8 cellular contexts compared by ENCODE assay signal in genomic region chr6:80106418-80107235, GRCh38. TPM values are rescaled to one million over a fixed set of nuclear protein-coding genes. Genes with fewer than 3 reads are reported as not detected.
DNase-seq lines count a peak whose midpoint lies in the region; ATAC-seq and TF ChIP-seq lines count a peak whose summit lies in the region.

BCKDHB (plus strand) TSS chr6:80106671; CDS start chr6:80106694, 23 bp downstream.

- peak within 1 kb of the TSS; percentile 94 for H3K4me3 Mint-ChIP-seq in activated CD4-positive, alpha-beta memory T cell treated with anti-CD3 and anti-CD28 coated beads for 36 hours

- no peaks in the 10 kb centered on the region for H3K36me3 Mint-ChIP-seq in activated CD4-positive, alpha-beta memory T cell treated with anti-CD3 and anti-CD28 coated beads for 36 hours

- POLR2A ChIA-PET in activated CD4-positive, alpha-beta memory T cell treated with anti-CD3 and anti-CD28 coated beads for 36 hours (lab: Charles Lee), result interaction anchor here (0.6 to 1.5 kb wide), 5 partner anchors 58 to 157 kb away, joined by 3 to 7 read pairs (median 4); partner anchors contain the start of gene TTK

- TF ChIP-seq RAD21 in liver (IDR thresholded peaks at IDR 0.05), result peak in 1 of 2 donors; percentile 3

- CTCF ChIA-PET in activated CD4-positive, alpha-beta memory T cell treated with anti-CD3 and anti-CD28 coated beads for 36 hours (lab: Charles Lee), result interaction anchor here (0.8 to 3.2 kb wide), 9 partner anchors 11 to 1647 kb away, joined by 3 to 15 read pairs (median 5); partner anchors contain the start of gene TENT5A

- peak within 1 kb of the TSS in 57 of 59 donors; percentile 32 to 91 (median 80) for H3K27ac ChIP-seq in dorsolateral prefrontal cortex
- peak within 1 kb of the TSS; percentile 88 to 90 for H3K27ac ChIP-seq in liver (ENCODE audit: low read depth in 1 of 2, low read length in 2 of 2)

- peak within 1 kb of the TSS; percentile 80 for H3K27ac Mint-ChIP-seq in activated CD4-positive, alpha-beta memory T cell treated with anti-CD3 and anti-CD28 coated beads for 36 hours

- no peaks in the 10 kb centered on the region for H3K9me3 ChIP-seq in liver (ENCODE audit: control insufficient read depth in 4 of 4, low read length in 3 of 4)

- no peaks in the 10 kb centered on the region for H3K9me3 Mint-ChIP-seq in activated CD4-positive, alpha-beta memory T cell treated with anti-CD3 and anti-CD28 coated beads for 36 hours

- under 1% methylated on average over 56 of the region's 56 CpGs for WGBS in liver

- peaks cover 2 to 35% (median 18%) of the 10 kb centered on the region in 4 donors for H3K4me1 ChIP-seq in liver (ENCODE audit: control insufficient read depth in 4 of 4, insufficient read depth in 4 of 4, low read length in 3 of 4)

- no peaks in the 10 kb centered on the region for H3K27me3 Mint-ChIP-seq in activated CD4-positive, alpha-beta memory T cell treated with anti-CD3 and anti-CD28 coated beads for 36 hours

- no peaks in the 10 kb centered on the region for H3K36me3 ChIP-seq in liver (ENCODE audit: control insufficient read depth in 4 of 4, insufficient read depth in 3 of 4, low read depth in 1 of 4, low read length in 3 of 4)

- DNase-seq in CD1c-positive myeloid dendritic cell (ENCODE audit: extremely low spot score) (peak; percentile 99), NCI-H82 treated with DMSO at 0.1 percent for 48 hours (lab: John Stamatoyannopoulos, UW; ENCODE audit: unreplicated experiment) (peak; percentile 88), dorsolateral prefrontal cortex (peak; percentile 89 to 99 (median 97))
- DNase-seq in activated CD4-positive, alpha-beta memory T cell treated with anti-CD3 and anti-CD28 coated beads for 36 hours, result peak; percentile 99
- DNase-seq in stimulated activated CD4-positive, alpha-beta T cell treated with anti-CD3 and anti-CD28 coated beads, Interleukin-4, amount 100 ng/mL, for 24 hours, result peak; percentile 99

- peak within 1 kb of the TSS; percentile 72 to 99 (median 92) for H3K4me3 ChIP-seq in dorsolateral prefrontal cortex
- H3K4me3 ChIP-seq in liver (ENCODE audit: low read depth in 1 of 3, low read length in 3 of 3), result peak within 1 kb of the TSS; percentile 84 to 93 (median 90)

- TF ChIP-seq CTCF in dorsolateral prefrontal cortex (IDR thresholded peaks at IDR 0.05 in 54 of 56, conservative IDR thresholded peaks at IDR 0.05 in 2 of 56; ENCODE audit: low read depth in 1 of 56, partially characterized antibody in 56 of 56) (peak in 50 of 56 donors; percentile 21 to 72 (median 44)), liver (IDR thresholded peaks at IDR 0.05; ENCODE audit: low read depth, low read length, missing input control) (no peak)

- H3K27me3 ChIP-seq in dorsolateral prefrontal cortex, result no peaks in the 10 kb centered on the region
- H3K27me3 ChIP-seq in liver (ENCODE audit: control insufficient read depth in 4 of 4, insufficient read depth in 4 of 4, low read length in 3 of 4), result no peaks in the 10 kb centered on the region

- peak; percentile 99 for ATAC-seq in GM19438 (IDR thresholded peaks at IDR 0.05; ENCODE audit: low read depth, unreplicated experiment)
- ATAC-seq in HG03575 (IDR thresholded peaks at IDR 0.05; ENCODE audit: extremely low read depth, insufficient number of reproducible peaks, low FRiP score, unreplicated experiment), result peak; percentile 91

- H3K9ac ChIP-seq in liver (ENCODE audit: low read depth in 1 of 2, low read length in 2 of 2), result peak within 1 kb of the TSS; percentile 45 to 83

- intact Hi-C loops in activated CD4-positive, alpha-beta memory T cell treated with anti-CD3 and anti-CD28 coated beads for 36 hours (cut with micrococcal nuclease), result loop anchor here (1.0 to 10.0 kb wide), 6 partner anchors 59 to 1646 kb away; partner anchors contain the start of genes ELOVL4, HMGN3, TENT5A and TTK
- intact Hi-C loops in dorsolateral prefrontal cortex (cut with DNase I), result loop anchor here (2.0 to 10.0 kb wide), 3 partner anchors 102 to 159 kb away; partner anchors contain the start of genes TTK (in 2 of the 2) and ELOVL4 (in 1 of the 2)

- H3K4me1 Mint-ChIP-seq in activated CD4-positive, alpha-beta memory T cell treated with anti-CD3 and anti-CD28 coated beads for 36 hours (ENCODE audit: low read depth), result peaks cover 15% of the 10 kb centered on the region

TF ChIP-seq in liver, 16 proteins besides CTCF, POLR2A, EP300 and RAD21:
- TF ChIP-seq NR2F2 (IDR thresholded peaks at IDR 0.05) (no peak), HNF4A (conservative IDR thresholded peaks at IDR 0.05) (peak in 1 of 2 donors; percentile 54), RXRA (IDR thresholded peaks at IDR 0.05) (peak; percentile 89 to 92), GABPA (IDR thresholded peaks at IDR 0.05 in 1 of 2, conservative IDR thresholded peaks at IDR 0.05 in 1 of 2) (peak in 1 of 2 donors; percentile 50), ATF3 (IDR thresholded peaks at IDR 0.05) (no peak), MAX (IDR thresholded peaks at IDR 0.05) (peak; percentile 57), REST (IDR thresholded peaks at IDR 0.05) (peak; percentile 90), SP1 (IDR thresholded peaks at IDR 0.05) (peak; percentile 93), FOXA2 (IDR thresholded peaks at IDR 0.05) (peak; percentile 12), YY1 (IDR thresholded peaks at IDR 0.05) (peak; percentile 95), TAF1 (conservative IDR thresholded peaks at IDR 0.05) (peak; percentile 95), FOXA1 (IDR thresholded peaks at IDR 0.05) (peak; percentile 9), EGR1 (IDR thresholded peaks at IDR 0.05; ENCODE audit: low read depth in 2 of 2) (peak in 1 of 2 donors; percentile 47), ZBTB33 (IDR thresholded peaks at IDR 0.05) (no peak), JUND (IDR thresholded peaks at IDR 0.05) (peak in 1 of 2 donors; percentile 51), HNF4G (IDR thresholded peaks at IDR 0.05) (no peak)

RNA-seq across cellular contexts. Expression of gene BCKDHB, which starts in this region (rescaled TPM):
- total RNA-seq in activated CD4-positive, alpha-beta memory T cell treated with anti-CD3 and anti-CD28 coated beads for 36 hours, result 10 to 100 TPM; 16.4 to 17.7 TPM
- 10 to 100 TPM; 19.6 to 52.2 (median 33.4) TPM for total RNA-seq in dorsolateral prefrontal cortex
- 10 to 100 TPM; 13.0 to 34.3 TPM for total RNA-seq in liver
- 10 to 100 TPM; 28.9 to 74.8 TPM for polyA plus RNA-seq in liver

Comparison
In these comparisons a context has a peak if more than half of its experiments do, and no peak if none do; other contexts are left out.
1. Peak in every context shown above with its lines: DNase-seq, ATAC-seq, H3K4me3 ChIP-seq and H3K27ac ChIP-seq.